ENCODE assay signal across 8 cellular contexts in the genomic region with DNA sequence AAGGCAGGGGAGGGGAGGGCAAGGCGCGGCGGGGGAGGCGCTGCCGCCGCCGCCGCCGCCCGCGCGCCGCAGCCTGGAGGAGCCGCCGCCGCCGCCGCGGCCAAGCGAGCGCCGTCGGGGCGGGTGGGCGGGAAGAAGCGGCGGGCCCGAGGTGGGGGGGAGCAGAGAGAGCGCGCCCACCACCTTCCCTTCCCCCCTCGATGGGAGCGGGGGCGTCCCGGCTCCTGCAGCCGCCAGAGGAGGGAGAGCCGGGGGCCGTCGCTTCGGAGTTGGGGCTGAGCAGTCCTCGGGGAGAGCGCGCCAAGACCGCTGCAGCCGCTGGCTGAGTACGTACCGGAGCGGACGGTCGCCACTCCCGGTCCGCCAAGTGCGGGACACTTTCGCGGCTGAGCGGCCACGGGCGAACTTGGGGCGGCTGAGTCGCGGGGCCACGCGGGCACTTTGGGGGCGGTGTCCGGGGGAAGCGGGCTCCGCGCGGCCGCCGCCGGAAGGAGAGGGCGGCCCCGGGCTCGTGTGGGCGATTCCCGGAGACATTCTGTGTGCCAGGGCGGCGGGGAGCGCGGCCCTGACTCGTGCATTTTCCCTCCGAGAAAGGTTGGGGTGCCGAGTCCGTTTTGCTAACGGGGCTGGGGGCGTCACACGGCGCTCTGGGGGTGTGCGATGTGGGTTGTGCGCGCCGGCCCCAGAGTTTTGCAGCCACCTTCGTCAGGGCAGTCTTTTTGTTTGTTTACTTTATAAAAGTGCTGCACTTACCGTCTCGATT. TPM values are rescaled to one million over a fixed set of nuclear protein-coding genes. Genes with fewer than 3 reads are reported as not detected.
DNase-seq lines count a peak whose midpoint lies in the region; TF ChIP-seq lines count a peak whose summit lies in the region.

A gene with protein sequence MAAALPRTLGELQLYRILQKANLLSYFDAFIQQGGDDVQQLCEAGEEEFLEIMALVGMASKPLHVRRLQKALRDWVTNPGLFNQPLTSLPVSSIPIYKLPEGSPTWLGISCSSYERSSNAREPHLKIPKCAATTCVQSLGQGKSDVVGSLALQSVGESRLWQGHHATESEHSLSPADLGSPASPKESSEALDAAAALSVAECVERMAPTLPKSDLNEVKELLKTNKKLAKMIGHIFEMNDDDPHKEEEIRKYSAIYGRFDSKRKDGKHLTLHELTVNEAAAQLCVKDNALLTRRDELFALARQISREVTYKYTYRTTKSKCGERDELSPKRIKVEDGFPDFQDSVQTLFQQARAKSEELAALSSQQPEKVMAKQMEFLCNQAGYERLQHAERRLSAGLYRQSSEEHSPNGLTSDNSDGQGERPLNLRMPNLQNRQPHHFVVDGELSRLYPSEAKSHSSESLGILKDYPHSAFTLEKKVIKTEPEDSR (plus strand): TSS at position 49 of the 763 bp plus-strand sequence. CDS start 10,094 bp downstream, outside the sequence.

- peak within 1 kb of the TSS; percentile 94 for H3K27ac Mint-ChIP-seq in activated CD4-positive, alpha-beta T cell treated with anti-CD3 and anti-CD28 coated beads, Interleukin-2, amount 10 ng/mL, durations not matched to agents 24 days and 14 days

- H3K4me3 ChIP-seq in GM12875 (ENCODE audit: low read depth, low read length) = peak within 1 kb of the TSS; percentile 91
- H3K4me3 ChIP-seq in NB4 (ENCODE audit: low read depth, low read length) = peak within 1 kb of the TSS; percentile 83

- peak within 1 kb of the TSS; percentile 89 for H3K4me3 Mint-ChIP-seq in activated CD4-positive, alpha-beta T cell treated with anti-CD3 and anti-CD28 coated beads, Interleukin-2, amount 10 ng/mL, durations not matched to agents 24 days and 14 days

- peaks cover 4% of the 10 kb centered on the region for H3K36me3 Mint-ChIP-seq in activated CD4-positive, alpha-beta T cell treated with anti-CD3 and anti-CD28 coated beads, Interleukin-2, amount 10 ng/mL, durations not matched to agents 24 days and 14 days (ENCODE audit: low read depth)

- H3K27me3 Mint-ChIP-seq in activated CD4-positive, alpha-beta T cell treated with anti-CD3 and anti-CD28 coated beads, Interleukin-2, amount 10 ng/mL, durations not matched to agents 24 days and 14 days = no peaks in the 10 kb centered on the region

- DNase-seq in HCEC 1CT = peak; percentile 48
- DNase-seq in NB4 (ENCODE audit: low read depth) = peak; percentile 76
- peak; percentile 91 for DNase-seq in activated CD4-positive, alpha-beta T cell treated with anti-CD3 and anti-CD28 coated beads, Interleukin-2, amount 10 ng/mL, durations not matched to agents 24 days and 14 days
- DNase-seq in dermis blood vessel endothelial cell = peak; percentile 63
- DNase-seq in lung microvascular endothelial cell (ENCODE audit: low read depth in 2 of 2) = peak; percentile 56 to 59
- peak; percentile 32 for DNase-seq in stimulated activated CD8-positive, alpha-beta memory T cell treated with anti-CD3 and anti-CD28 coated beads, Interleukin-12 subunit alpha, Interleukin-12 subunit beta, amount 100 ng/mL, for 1 hour (ENCODE audit: low read depth)
- no peak for DNase-seq in epidermal melanocyte (ENCODE audit: insufficient read length, low spot score)

- H3K4me1 Mint-ChIP-seq in activated CD4-positive, alpha-beta T cell treated with anti-CD3 and anti-CD28 coated beads, Interleukin-2, amount 10 ng/mL, durations not matched to agents 24 days and 14 days = peaks cover 36% of the 10 kb centered on the region

- no peak for TF ChIP-seq CTCF in GM12875 (IDR thresholded peaks at IDR 0.05; ENCODE audit: borderline replicate concordance, insufficient read depth, low read depth, low read length)
- TF ChIP-seq CTCF in NB4 (IDR thresholded peaks at IDR 0.05; ENCODE audit: low read depth, low read length) = no peak

- peak; percentile 6 for TF ChIP-seq POLR2A in NB4 (IDR thresholded peaks at IDR 0.05; ENCODE audit: extremely low read depth, insufficient read length)

- no peaks in the 10 kb centered on the region for H3K9me3 Mint-ChIP-seq in activated CD4-positive, alpha-beta T cell treated with anti-CD3 and anti-CD28 coated beads, Interleukin-2, amount 10 ng/mL, durations not matched to agents 24 days and 14 days

- intact Hi-C loops in activated CD4-positive, alpha-beta T cell treated with anti-CD3 and anti-CD28 coated beads, Interleukin-2, amount 10 ng/mL, durations not matched to agents 24 days and 14 days (cut with micrococcal nuclease) = loop anchor here (1.0 to 5.0 kb wide), 8 partner anchors 14 to 363 kb away; a partner anchor contains a TSS

RNA-seq across cellular contexts. Expression of the gene that starts here (rescaled TPM):
- total RNA-seq in activated CD4-positive, alpha-beta T cell treated with anti-CD3 and anti-CD28 coated beads, Interleukin-2, amount 10 ng/mL, durations not matched to agents 24 days and 14 days = 34.1 and 37.4 TPM in 2 replicates
- total RNA-seq in dermis blood vessel endothelial cell (38.8 and 64.2 TPM in 2 replicates), lung microvascular endothelial cell (20.3 and 46.4 TPM in 2 replicates)
